Comparison of ENCODE assay signal across 11 cellular contexts in the genomic region with DNA sequence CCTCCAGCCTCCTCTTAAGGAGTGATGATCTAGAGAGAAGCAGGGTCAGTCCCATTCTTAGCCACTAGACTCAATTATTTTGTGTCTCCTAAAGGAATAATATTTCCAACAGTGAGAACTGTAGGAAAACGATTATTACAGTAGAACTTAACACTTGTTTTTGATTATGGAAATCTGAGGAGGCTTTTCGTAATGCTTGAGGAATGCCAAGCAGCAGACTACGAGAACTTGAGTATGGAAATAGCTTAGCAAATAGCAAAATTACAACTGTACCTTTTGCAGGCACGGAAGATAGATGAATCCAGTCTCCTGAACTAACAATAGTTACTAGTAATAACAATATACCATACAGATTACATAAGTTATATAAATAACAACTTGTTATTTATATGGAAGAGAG. TPM values are rescaled to one million over a fixed set of nuclear protein-coding genes. Genes with fewer than 3 reads are reported as not detected.
A peak's percentile ranks its signal among the peaks of the same experiment; 100 is the strongest.
DNase-seq lines count a peak whose midpoint lies in the region; ATAC-seq and TF ChIP-seq lines count a peak whose summit lies in the region.
"Had no signal": no experiment of that assay in that cellular context is flagged by ENCODE, and none has a peak within 500 bp of the region (broad histone marks: within the 10 kb centered on the region; RNA-seq: fewer than 3 reads in every experiment).

No MANE protein-coding gene starts in this region.

- TF ChIP-seq POLR2A in sigmoid colon (IDR thresholded peaks at IDR 0.05) = no peak

- H3F3A ChIP-seq in DOHH2 (ENCODE audit: control insufficient read depth, insufficient read depth) = peaks cover 3% of the 10 kb centered on the region; the same call in 1 of the 2 replicates

- no peaks in the 10 kb centered on the region for H3K9me3 ChIP-seq in DOHH2 (ENCODE audit: control insufficient read depth, insufficient read depth, low read length)
- no peaks in the 10 kb centered on the region for H3K9me3 ChIP-seq in fibroblast of lung (ENCODE audit: control insufficient read depth, insufficient read depth, low read depth, low read length)
- no peaks in the 10 kb centered on the region for H3K9me3 ChIP-seq in sigmoid colon

- H3K9ac ChIP-seq in fibroblast of lung (ENCODE audit: insufficient read depth, low read length) = no peak overlapping the region

- H3K4me2 ChIP-seq in DOHH2 (ENCODE audit: low read length) = peak overlapping the region; percentile 48
- peak overlapping the region; percentile 66 for H3K4me2 ChIP-seq in fibroblast of lung (ENCODE audit: extremely low read depth, insufficient read depth, low read length)
- H3K4me2 ChIP-seq: PC-9 had no signal

- TF ChIP-seq EP300 in sigmoid colon (IDR thresholded peaks at IDR 0.05) = no peak

- no peak overlapping the region for H3K4me3 ChIP-seq in DOHH2 (ENCODE audit: low read length)
- H3K4me3 ChIP-seq in fibroblast of lung (replicated peaks in 1 of 4; ENCODE audit: control extremely low read depth in 1 of 4, insufficient read depth in 1 of 4, low read depth in 3 of 4, low read length in 4 of 4) = no peak overlapping the region
- H3K4me3 ChIP-seq in sigmoid colon = no peak overlapping the region
- H3K4me3 ChIP-seq: PC-9 had no signal

- H3K27ac ChIP-seq in DOHH2 (ENCODE audit: low read depth, low read length) (no peak overlapping the region), fibroblast of lung (ENCODE audit: insufficient read depth, low read length) (peak overlapping the region; percentile 71), sigmoid colon (peak overlapping the region in 3 of 4 donors; percentile 50 to 68 (median 60))

- peak; percentile 77 for ATAC-seq in SK-N-SH treated with all-trans-retinoic acid at 6 μM for 48 hours
- ATAC-seq: esophagus mucosa; stimulated activated naive B cell treated with anti-CD40 and anti-IgM and Interleukin-4, amounts not matched to agents 10 μg/mL and 1 μg/mL and 100 μg/mL, for 72 hours had no signal

- H3K79me2 ChIP-seq in DOHH2 (ENCODE audit: control insufficient read depth, low read length) = peaks cover 99% of the 10 kb centered on the region
- peaks cover 97% of the 10 kb centered on the region for H3K79me2 ChIP-seq in fibroblast of lung (ENCODE audit: control insufficient read depth, insufficient read depth, low read length)

- no peak overlapping the region for H2AFZ ChIP-seq in fibroblast of lung (ENCODE audit: low read length)
- H2AFZ ChIP-seq: PC-9 had no signal

- peaks cover 29% of the 10 kb centered on the region for H3K36me3 ChIP-seq in DOHH2 (ENCODE audit: control insufficient read depth, low read length)
- H3K36me3 ChIP-seq in fibroblast of lung (ENCODE audit: control insufficient read depth, insufficient read depth, low read length) = peaks cover 1% of the 10 kb centered on the region
- no peaks in the 10 kb centered on the region for H3K36me3 ChIP-seq in sigmoid colon

- H4K20me1 ChIP-seq in DOHH2 (ENCODE audit: control insufficient read depth, insufficient read depth, low read depth, low read length) (peaks cover 82% of the 10 kb centered on the region), fibroblast of lung (ENCODE audit: control insufficient read depth, extremely low read depth, insufficient read depth, low read length) (peaks cover 21% of the 10 kb centered on the region)

- intact Hi-C loops in sigmoid colon (cut with DNase I) = no loop called here

- H3K27me3 ChIP-seq in DOHH2 (ENCODE audit: control insufficient read depth, low read length) (no peaks in the 10 kb centered on the region), fibroblast of lung (ENCODE audit: control insufficient read depth, insufficient read depth, low read length) (no peaks in the 10 kb centered on the region), sigmoid colon (no peaks in the 10 kb centered on the region)

- H3K4me1 ChIP-seq in DOHH2 (ENCODE audit: control insufficient read depth, low read length) (peaks cover 87% of the 10 kb centered on the region), fibroblast of lung (ENCODE audit: control insufficient read depth, extremely low read depth, insufficient read depth, low read length) (peaks cover 55% of the 10 kb centered on the region), sigmoid colon (peaks cover 0 to 98% (median 92%) of the 10 kb centered on the region in 4 donors)

- WGBS in sigmoid colon, 2 donors = 73 to 74% methylated on average over 4 of the region's 4 CpGs

- no peak for TF ChIP-seq CTCF in DOHH2 (IDR thresholded peaks at IDR 0.05; ENCODE audit: low read depth, low read length, poor library complexity, severe bottlenecking)
- TF ChIP-seq CTCF in fibroblast of lung (conservative IDR thresholded peaks at IDR 0.05 in 1 of 2, IDR thresholded peaks at IDR 0.05 in 1 of 2; ENCODE audit: low read depth in 1 of 2, low read length in 2 of 2) = no peak
- TF ChIP-seq CTCF in sigmoid colon (IDR thresholded peaks at IDR 0.05) = no peak

- DNase-seq in fibroblast of lung (ENCODE audit: low read depth in 2 of 2) = peak; percentile 58 to 71
- no peak for DNase-seq in sigmoid colon
- no peak for DNase-seq in stimulated activated CD8-positive, alpha-beta memory T cell treated with anti-CD3 and anti-CD28 coated beads, Interleukin-4, amount 100 ng/mL, for 48 hours
- DNase-seq in stimulated activated CD4-positive, alpha-beta T cell treated with anti-CD3 and anti-CD28 coated beads, Interleukin-2, amount 100 ng/mL, for 48 hours = no peak
- DNase-seq in NCI-H526 treated with DMSO at 0.1 percent for 48 hours (lab: John Stamatoyannopoulos, UW) = no peak
- DNase-seq: DND-41; PC-9; stimulated activated naive B cell treated with anti-CD40 and anti-IgM and Interleukin-4, amounts not matched to agents 10 μg/mL and 1 μg/mL and 100 μg/mL, for 72 hours had no signal

- H3K9me2 ChIP-seq in DOHH2 (replicated peaks; ENCODE audit: control insufficient read depth, low read length) = no peaks in the 10 kb centered on the region

TF ChIP-seq in SK-N-SH treated with all-trans-retinoic acid at 6 μM for 48 hours, 23 proteins besides CTCF, POLR2A, EP300 and RAD21:
- no peak for TF ChIP-seq ZNF8 (CRISPR knock-in tag; IDR thresholded peaks at IDR 0.05)
- TF ChIP-seq CSDC2 (CRISPR knock-in tag; IDR thresholded peaks at IDR 0.05) = no peak
- TF ChIP-seq TCF4 (CRISPR knock-in tag; IDR thresholded peaks at IDR 0.05; ENCODE audit: borderline replicate concordance) = no peak
- no peak for TF ChIP-seq CREB5 (CRISPR knock-in tag; IDR thresholded peaks at IDR 0.05; ENCODE audit: low read depth)
- no peak for TF ChIP-seq SNAI2 (CRISPR knock-in tag; IDR thresholded peaks at IDR 0.05)
- TF ChIP-seq ZC3H10 (CRISPR knock-in tag; IDR thresholded peaks at IDR 0.05) = no peak
- TF ChIP-seq TOX (CRISPR knock-in tag; IDR thresholded peaks at IDR 0.05; ENCODE audit: borderline replicate concordance) = no peak
- TF ChIP-seq ZNF70 (CRISPR knock-in tag; IDR thresholded peaks at IDR 0.05) = no peak
- TF ChIP-seq PATZ1 (CRISPR knock-in tag; IDR thresholded peaks at IDR 0.05; ENCODE audit: borderline replicate concordance) = no peak
- TF ChIP-seq RARB (CRISPR knock-in tag; IDR thresholded peaks at IDR 0.05) = no peak

RNA-seq across cellular contexts. Expression of gene BRD4, which starts 12.2 kb away (rescaled TPM):
- 9.8 and 20.1 TPM in 2 replicates for total RNA-seq in fibroblast of lung
- 9.9 and 13.3 TPM in 2 replicates for polyA plus RNA-seq in fibroblast of lung
- polyA plus RNA-seq in fibroblast of lung (2012) = 47.8 and 58.5 TPM in 2 replicates
- polyA minus RNA-seq in fibroblast of lung (ENCODE audit: low replicate concordance) = 186 and 192 TPM in 2 replicates
- 10 to 100 TPM; 15.0 to 43.8 (median 21.4) TPM for total RNA-seq in sigmoid colon
- 10 to 100 TPM in 2 of 3 donors, 1 to 10 TPM in 1; 9.0 to 42.1 (median 13.6) TPM for polyA plus RNA-seq in sigmoid colon

RNA-seq across cellular contexts. Expression of gene AKAP8, which starts 59.5 kb away (rescaled TPM):
- total RNA-seq in fibroblast of lung (9.8 and 9.9 TPM in 2 replicates), sigmoid colon (10 to 100 TPM; 15.0 to 43.8 (median 21.4) TPM)
- polyA plus RNA-seq in fibroblast of lung (13.0 and 14.4 TPM in 2 replicates), sigmoid colon (10 to 100 TPM; 11.4 to 19.8 (median 11.6) TPM)
- polyA plus RNA-seq in fibroblast of lung (2012) = 12.5 and 12.9 TPM in 2 replicates
- polyA minus RNA-seq in fibroblast of lung (ENCODE audit: low replicate concordance) = 3.4 and 3.5 TPM in 2 replicates

Comparison
In these comparisons a context has a peak if more than half of its experiments do, and no peak if none do; other contexts are left out.
1. DNase-seq: peak in fibroblast of lung (2 of 2); none in sigmoid colon (single experiment), stimulated activated CD8-positive, alpha-beta memory T cell treated with anti-CD3 and anti-CD28 coated beads, Interleukin-4, amount 100 ng/mL, for 48 hours (single experiment), stimulated activated CD4-positive, alpha-beta T cell treated with anti-CD3 and anti-CD28 coated beads, Interleukin-2, amount 100 ng/mL, for 48 hours (0 of 2) and NCI-H526 treated with DMSO at 0.1 percent for 48 hours (single experiment).